In the genomic region with DNA sequence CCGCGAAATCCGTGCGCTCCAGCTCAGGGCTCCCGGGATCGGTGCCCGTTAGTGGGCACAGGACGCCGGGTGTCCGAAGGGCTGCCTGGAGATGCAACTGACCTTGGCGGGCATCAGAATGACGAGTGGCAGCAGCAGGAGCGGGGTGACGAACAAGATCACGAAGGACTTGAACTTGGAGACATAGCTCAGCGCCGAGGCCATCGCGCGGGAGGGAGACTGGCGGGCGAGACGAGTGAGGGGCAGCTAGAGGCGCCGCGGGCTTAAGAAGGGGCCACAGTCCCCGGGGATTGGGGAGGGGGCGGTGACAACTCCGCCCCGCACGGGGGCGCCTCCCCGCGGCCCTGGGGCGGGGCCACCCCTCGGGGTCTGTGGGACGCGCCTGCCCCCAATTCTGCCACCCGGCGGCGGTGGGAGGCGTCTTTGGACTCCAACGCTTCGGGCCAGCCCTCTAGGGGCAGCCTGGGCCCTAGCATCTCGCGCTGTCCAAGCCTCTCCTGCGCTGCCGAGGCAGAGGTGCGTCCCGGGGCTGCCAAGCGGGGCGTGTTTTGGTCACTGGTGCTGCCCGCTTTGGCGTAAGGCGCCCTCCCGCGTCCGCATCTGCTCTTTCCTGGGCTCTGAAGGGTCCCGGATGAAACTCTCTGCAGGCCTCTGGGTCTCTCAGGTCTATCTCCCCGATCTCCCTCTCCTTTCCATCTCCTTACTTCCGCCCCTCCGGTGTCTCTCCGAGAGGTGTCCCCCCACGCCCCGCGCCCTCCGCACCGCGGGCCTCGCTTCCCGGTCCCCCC, we compare ENCODE assay signal across 1 cellular context.
A peak's percentile ranks its signal among the peaks of the same experiment; 100 is the strongest.
TF ChIP-seq lines count a peak whose summit lies in the region.

A gene (minus strand): TSS at position 240 of the 788 bp plus-strand sequence. CDS start 36 bp downstream, at position 204.

TF ChIP-seq in H1, 55 proteins besides CTCF, POLR2A, EP300 and RAD21 (continued from another document):
- peak; percentile 25; the same call in 1 of the 2 replicates for TF ChIP-seq PHF8 (conservative IDR thresholded peaks at IDR 0.05; ENCODE audit: low read depth, low read length)
- no peak for TF ChIP-seq SIX5 (IDR thresholded peaks at IDR 0.05; ENCODE audit: low read depth, low read length)
- 0 out of 4 replicates have a peak, but pooled peaks of 1 of the 2 experiments have one; percentile 17 for TF ChIP-seq HDAC2 (IDR thresholded peaks at IDR 0.05; ENCODE audit: borderline replicate concordance in 1 of 2, low read depth in 2 of 2, low read length in 2 of 2)
- TF ChIP-seq KDM4A (IDR thresholded peaks at IDR 0.05; ENCODE audit: low read depth, low read length, severe bottlenecking), result peak; percentile 64
- peak; percentile 30; the same call in 1 of the 2 replicates for TF ChIP-seq SUZ12 (IDR thresholded peaks at IDR 0.05; ENCODE audit: low read length)
- TF ChIP-seq GABPA (IDR thresholded peaks at IDR 0.05; ENCODE audit: borderline replicate concordance, insufficient read depth, low read length), result no peak; the same call in 1 of the 2 replicates
- TF ChIP-seq EZH2 (IDR thresholded peaks at IDR 0.05; ENCODE audit: low read depth, low read length, severe bottlenecking), result no peak
- TF ChIP-seq, protein P1, sequence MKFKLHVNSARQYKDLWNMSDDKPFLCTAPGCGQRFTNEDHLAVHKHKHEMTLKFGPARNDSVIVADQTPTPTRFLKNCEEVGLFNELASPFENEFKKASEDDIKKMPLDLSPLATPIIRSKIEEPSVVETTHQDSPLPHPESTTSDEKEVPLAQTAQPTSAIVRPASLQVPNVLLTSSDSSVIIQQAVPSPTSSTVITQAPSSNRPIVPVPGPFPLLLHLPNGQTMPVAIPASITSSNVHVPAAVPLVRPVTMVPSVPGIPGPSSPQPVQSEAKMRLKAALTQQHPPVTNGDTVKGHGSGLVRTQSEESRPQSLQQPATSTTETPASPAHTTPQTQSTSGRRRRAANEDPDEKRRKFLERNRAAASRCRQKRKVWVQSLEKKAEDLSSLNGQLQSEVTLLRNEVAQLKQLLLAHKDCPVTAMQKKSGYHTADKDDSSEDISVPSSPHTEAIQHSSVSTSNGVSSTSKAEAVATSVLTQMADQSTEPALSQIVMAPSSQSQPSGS (IDR thresholded peaks at IDR 0.05; ENCODE audit: low read length), result no peak
- TF ChIP-seq SP4 (IDR thresholded peaks at IDR 0.05; ENCODE audit: low read length), result 0 out of 2 replicates have a peak, but pooled peaks have one; percentile 51
- no peak for TF ChIP-seq RXRA (IDR thresholded peaks at IDR 0.05; ENCODE audit: insufficient read depth, low read depth, low read length)
- no peak for TF ChIP-seq JUN (IDR thresholded peaks at IDR 0.05; ENCODE audit: low read depth, low read length)
